Comparison of ENCODE assay signal across 8 cellular contexts in the genomic region with DNA sequence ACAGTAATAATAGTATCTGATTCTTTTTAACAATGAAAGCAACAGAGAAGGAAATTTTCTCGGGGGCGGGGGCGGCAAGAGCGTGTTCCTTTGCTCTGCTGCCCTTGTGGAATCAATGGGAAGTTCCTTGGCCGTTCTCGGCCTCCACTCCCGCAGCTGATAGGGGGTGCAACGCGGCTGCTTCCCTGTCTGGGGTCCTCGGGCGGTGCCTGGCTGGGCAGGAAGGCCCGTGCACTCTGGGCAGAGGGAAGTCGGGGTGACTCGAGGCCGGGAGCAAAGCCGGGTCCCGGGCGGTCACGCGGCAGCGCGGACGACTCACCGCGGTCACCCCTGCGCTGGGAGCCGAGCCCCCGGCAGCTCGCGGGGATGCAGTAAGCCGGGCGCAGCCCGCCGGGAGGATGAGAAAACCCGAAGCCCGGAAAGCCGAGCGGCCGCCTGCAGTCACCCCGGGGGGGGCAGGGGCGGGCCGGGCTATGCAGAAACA. TPM values are rescaled to one million over a fixed set of nuclear protein-coding genes. Genes with fewer than 3 reads are reported as not detected.
A peak's percentile ranks its signal among the peaks of the same experiment; 100 is the strongest.
DNase-seq lines count a peak whose midpoint lies in the region; ATAC-seq and TF ChIP-seq lines count a peak whose summit lies in the region.

No MANE protein-coding gene starts in this region.

- peaks cover 24% of the 10 kb centered on the region for H3K79me1 ChIP-seq in trophoblast cell (ENCODE audit: low read length)

- H2BK12ac ChIP-seq in trophoblast cell (ENCODE audit: low read length) = no peak overlapping the region

- no peak overlapping the region for H3K23ac ChIP-seq in trophoblast cell (ENCODE audit: low read length)

- peak overlapping the region; percentile 93 for H3K4me2 ChIP-seq in trophoblast cell (ENCODE audit: low read length)

- H3K4ac ChIP-seq in trophoblast cell (ENCODE audit: low read depth, low read length) = no peak overlapping the region

- TF ChIP-seq CTCF in GM12865 (IDR thresholded peaks at IDR 0.05; ENCODE audit: insufficient read depth, low read depth, low read length, missing control alignments) = no peak
- no peak for TF ChIP-seq CTCF in LNCaP clone FGC (IDR thresholded peaks at IDR 0.05; ENCODE audit: control insufficient read depth, extremely low read depth, insufficient read depth)
- no peak for TF ChIP-seq CTCF in epithelial cell of esophagus (IDR thresholded peaks at IDR 0.05; ENCODE audit: insufficient read depth, low read depth, low read length, missing control alignments)
- no peak for TF ChIP-seq CTCF in GM13977 (IDR thresholded peaks at IDR 0.05; ENCODE audit: extremely low read depth, insufficient read depth, missing control alignments)

- peaks cover 10% of the 10 kb centered on the region in 2 experiments for H3K36me3 ChIP-seq in trophoblast cell (ENCODE audit: control insufficient read depth in 1 of 2, insufficient read depth in 2 of 2, low read length in 2 of 2)

- peaks cover 21 to 27% of the 10 kb centered on the region in 2 experiments for H3K4me1 ChIP-seq in trophoblast cell (ENCODE audit: control insufficient read depth in 1 of 2, insufficient read depth in 2 of 2, low read length in 2 of 2)

- in situ Hi-C loops in GM13977 (cut with MboI; ENCODE audit: low pct_unique_long_range_greater_than_20kb, low sequenced_read_pairs, unreplicated experiment) = no loop called here

- peak overlapping the region; percentile 50 for H3K9ac ChIP-seq in trophoblast cell (ENCODE audit: low read length)

- H2AFZ ChIP-seq in trophoblast cell (ENCODE audit: insufficient read depth, low read length, poor library complexity) = peak overlapping the region; percentile 32

- no peaks in the 10 kb centered on the region for H3K9me3 ChIP-seq in trophoblast cell (ENCODE audit: insufficient read depth, low read depth, low read length)

- peaks cover 3% of the 10 kb centered on the region for H3K27me3 ChIP-seq in trophoblast cell (ENCODE audit: insufficient read depth, low read length)

- H4K91ac ChIP-seq in trophoblast cell (ENCODE audit: low read depth, low read length) = no peak overlapping the region

- H3K79me2 ChIP-seq in trophoblast cell (ENCODE audit: control insufficient read depth, insufficient read depth, low read length, poor library complexity) = peaks cover 12% of the 10 kb centered on the region

- no CpG with 5 or more reads among the region's 42 CpGs for WGBS in trophoblast cell (ENCODE audit: extremely low coverage, insufficient coverage, insufficient read length)

- no peak overlapping the region for H2BK5ac ChIP-seq in trophoblast cell (ENCODE audit: low read depth, low read length, poor library complexity)

- H2AK5ac ChIP-seq in trophoblast cell (ENCODE audit: low read length) = peak overlapping the region; percentile 64

- H3K14ac ChIP-seq in trophoblast cell (ENCODE audit: low read length) = no peak overlapping the region

- no peak overlapping the region for H3K27ac ChIP-seq in trophoblast cell (ENCODE audit: low read depth, low read length)

- DNase-seq in GM12865 (ENCODE audit: low read depth) (no peak), LNCaP clone FGC (ENCODE audit: low read depth) (no peak), epithelial cell of esophagus (ENCODE audit: low read depth) (no peak), trophoblast cell (no peak), activated gamma-delta T cell (lab: John Stamatoyannopoulos, UW) (no peak), GM13977 (ENCODE audit: low spot score) (no peak), DMS153 (lab: John Stamatoyannopoulos, UW) (no peak)

- ATAC-seq in GM19455 (IDR thresholded peaks at IDR 0.05; ENCODE audit: unreplicated experiment) = no peak

- H2BK120ac ChIP-seq in trophoblast cell (ENCODE audit: insufficient read depth, low read length, poor library complexity) = no peak overlapping the region

- H4K12ac ChIP-seq in trophoblast cell (ENCODE audit: low read depth, low read length) = no peak overlapping the region

- no peak overlapping the region for H4K8ac ChIP-seq in trophoblast cell (ENCODE audit: low read depth, low read length)

- H3K4me3 ChIP-seq in GM12865 (ENCODE audit: low read depth, low read length) = peak overlapping the region; percentile 34
- H3K4me3 ChIP-seq in LNCaP clone FGC (ENCODE audit: low read depth, low read length) = peak overlapping the region; percentile 44
- H3K4me3 ChIP-seq in epithelial cell of esophagus (ENCODE audit: low read length) = peak overlapping the region; percentile 44
- peak overlapping the region; percentile 80 for H3K4me3 ChIP-seq in trophoblast cell (ENCODE audit: low read depth, low read length)

- peak overlapping the region; percentile 9 for H3K18ac ChIP-seq in trophoblast cell (ENCODE audit: low read length)

RNA-seq across cellular contexts. Expression of a gene that starts 2.5 kb away (rescaled TPM):
- 398 and 423 TPM in 2 replicates for polyA plus RNA-seq in trophoblast cell (2013)

RNA-seq across cellular contexts. Expression of a gene that starts 7.0 kb away (rescaled TPM):
- 3.3 TPM in 2 replicates for polyA plus RNA-seq in trophoblast cell (2013)

RNA-seq across cellular contexts. Expression of a gene that starts 22.9 kb away (rescaled TPM):
- 48.9 and 52.2 TPM in 2 replicates for polyA plus RNA-seq in trophoblast cell (2013)

RNA-seq across cellular contexts. Expression of a gene that starts 52.2 kb away (rescaled TPM):
- polyA plus RNA-seq in trophoblast cell (2013) = 163 and 166 TPM in 2 replicates
